ENCODE assay signal across 23 cellular contexts in genomic region chr9:99828054-99828416, GRCh38. TPM values are rescaled to one million over a fixed set of nuclear protein-coding genes. Genes with fewer than 3 reads are reported as not detected.
DNase-seq lines count a peak whose midpoint lies in the region; TF ChIP-seq lines count a peak whose summit lies in the region.
"Had no signal": no experiment of that assay in that cellular context is flagged by ENCODE, and none has a peak within 500 bp of the region (broad histone marks: within the 10 kb centered on the region; RNA-seq: fewer than 3 reads in every experiment).

No MANE protein-coding gene starts in this region.

- no peak overlapping the region for H2BK120ac ChIP-seq in H9 (ENCODE audit: low read depth, low read length, poor library complexity, severe bottlenecking)

- WGBS in H9 (ENCODE audit: extremely low coverage, insufficient read length, low lambda C conversion rate): no CpG with 5 or more reads among the region's 15 CpGs
- whole genome bisulfite sequencing in testis, 2 donors: 65 to 70% methylated on average over 6 to 15 of the region's 15 CpGs

- H3K4me3 ChIP-seq in testis: no peak overlapping the region
- H3K4me3 ChIP-seq: left ventricle myocardium inferior, mucosa of descending colon, smooth muscle cell, tibial artery had no signal

- H3K56ac ChIP-seq in H9 (ENCODE audit: insufficient read length, low read depth, low read length): no peak overlapping the region

- H4K91ac ChIP-seq in H9 (ENCODE audit: insufficient read length, low read depth, low read length): no peak overlapping the region

- CTCF ChIA-PET in activated naive CD4-positive, alpha-beta T cell treated with anti-CD3 and anti-CD28 coated beads for 36 hours (lab: Charles Lee): no interaction called here

- DNase-seq in H9: no peak
- DNase-seq in activated T-helper 2 cell treated with anti-CD3 and anti-CD28 coated beads, Interferon-gamma antibody, Interleukin-2, Interleukin-4, amounts not matched to agents 10 μg/mL and 5 μg/mL and 100 μg/mL, durations not matched to agents 14 hours and 24 hours and 36 hours (ENCODE audit: low spot score): no peak
- DNase-seq in glutamatergic neuron: no peak
- no peak for DNase-seq in osteocyte (ENCODE audit: extremely low spot score, unreplicated experiment)
- no peak for DNase-seq in testis
- no peak for DNase-seq in activated naive CD4-positive, alpha-beta T cell treated with anti-CD3 and anti-CD28 coated beads for 36 hours
- no peak for DNase-seq in activated naive CD4-positive, alpha-beta T cell treated with anti-CD3 and anti-CD28 coated beads, Interleukin-2, amount 50 U/mL, for 16 hours
- DNase-seq: activated CD4-positive, alpha-beta T cell treated with anti-CD3 and anti-CD28 coated beads, Interleukin-2, amount 50 U/mL, for 48 hours; CD8-positive, alpha-beta T cell; GDM1; HFFc6; Karpas-422; left ventricle myocardium inferior; MV-4-11; NCI-H187; NCI-H526 treated with DMSO at 0.1 percent for 48 hours; stimulated activated naive CD4-positive, alpha-beta T cell; tibial artery had no signal

- no peak overlapping the region for H3K23ac ChIP-seq in H9 (ENCODE audit: insufficient read length, low read depth, low read length)

- no peak overlapping the region for H3K18ac ChIP-seq in H9 (ENCODE audit: insufficient read length, low read depth, low read length)

- TF ChIP-seq POLR2A in testis (IDR thresholded peaks at IDR 0.05): no peak

- H3K27ac Mint-ChIP-seq in H9 (no peak overlapping the region), glutamatergic neuron (ENCODE audit: unreplicated experiment) (no peak overlapping the region), osteocyte (ENCODE audit: unreplicated experiment) (no peak overlapping the region)
- peak overlapping the region; percentile 28 for H3K27ac Mint-ChIP-seq in activated T-helper 2 cell treated with anti-CD3 and anti-CD28 coated beads, Interferon-gamma antibody, Interleukin-2, Interleukin-4, amounts not matched to agents 10 μg/mL and 5 μg/mL and 100 μg/mL, durations not matched to agents 14 hours and 24 hours and 36 hours
- no peak overlapping the region for H3K27ac Mint-ChIP-seq in activated naive CD4-positive, alpha-beta T cell treated with anti-CD3 and anti-CD28 coated beads for 36 hours
- H3K27ac Mint-ChIP-seq: CD8-positive, alpha-beta T cell; HFFc6; T-helper 1 cell treated with Interleukin-12 subunit alpha and Interleukin-12 subunit beta and Interleukin-4 antibody, amounts not matched to agents 30 μg/mL and 1 μg/mL, for 36 hours had no signal

- no peak overlapping the region for H2BK20ac ChIP-seq in H9 (ENCODE audit: low read depth, low read length, poor library complexity, severe bottlenecking)

- H3K79me2 ChIP-seq in H9 (ENCODE audit: insufficient read depth, low read length): no peaks in the 10 kb centered on the region

- H3K4me3 Mint-ChIP-seq in H9: peak overlapping the region; percentile 11 to 78; a peak in 4 of 5 replicates
- peak overlapping the region; percentile 30 for H3K4me3 Mint-ChIP-seq in activated T-helper 2 cell treated with anti-CD3 and anti-CD28 coated beads, Interferon-gamma antibody, Interleukin-2, Interleukin-4, amounts not matched to agents 10 μg/mL and 5 μg/mL and 100 μg/mL, durations not matched to agents 14 hours and 24 hours and 36 hours (ENCODE audit: low read depth)
- peak overlapping the region; percentile 42 for H3K4me3 Mint-ChIP-seq in glutamatergic neuron (ENCODE audit: unreplicated experiment)
- peak overlapping the region; percentile 14 for H3K4me3 Mint-ChIP-seq in osteocyte (ENCODE audit: unreplicated experiment)
- no peak overlapping the region for H3K4me3 Mint-ChIP-seq in activated naive CD4-positive, alpha-beta T cell treated with anti-CD3 and anti-CD28 coated beads for 36 hours
- H3K4me3 Mint-ChIP-seq: CD8-positive, alpha-beta T cell; HFFc6; T-helper 1 cell treated with Interleukin-12 subunit alpha and Interleukin-12 subunit beta and Interleukin-4 antibody, amounts not matched to agents 30 μg/mL and 1 μg/mL, for 36 hours had no signal

- H3K9me3 Mint-ChIP-seq in H9: peaks cover 0 to 2% of the 10 kb centered on the region in 2 experiments; a peak in 1 of 5 replicates
- H3K9me3 Mint-ChIP-seq in activated T-helper 2 cell treated with anti-CD3 and anti-CD28 coated beads, Interferon-gamma antibody, Interleukin-2, Interleukin-4, amounts not matched to agents 10 μg/mL and 5 μg/mL and 100 μg/mL, durations not matched to agents 14 hours and 24 hours and 36 hours: no peaks in the 10 kb centered on the region
- H3K9me3 Mint-ChIP-seq in glutamatergic neuron (ENCODE audit: unreplicated experiment): peaks cover 8% of the 10 kb centered on the region
- H3K9me3 Mint-ChIP-seq in osteocyte (ENCODE audit: unreplicated experiment): no peaks in the 10 kb centered on the region
- H3K9me3 Mint-ChIP-seq in activated naive CD4-positive, alpha-beta T cell treated with anti-CD3 and anti-CD28 coated beads for 36 hours: no peaks in the 10 kb centered on the region
- H3K9me3 Mint-ChIP-seq: activated naive CD4-positive, alpha-beta T cell treated with anti-CD3 and anti-CD28 coated beads, Interleukin-2, amount 50 U/mL, for 24 hours; CD8-positive, alpha-beta T cell; HFFc6; T-helper 1 cell treated with Interleukin-12 subunit alpha and Interleukin-12 subunit beta and Interleukin-4 antibody, amounts not matched to agents 30 μg/mL and 1 μg/mL, for 36 hours had no signal

- no peak overlapping the region for H3K4ac ChIP-seq in H9 (ENCODE audit: low read depth, low read length)

- no peak overlapping the region for H2BK12ac ChIP-seq in H9 (ENCODE audit: insufficient read length, low read depth, low read length)

- no peak overlapping the region for H4K5ac ChIP-seq in H9 (ENCODE audit: insufficient read length, low read depth, low read length)

- H3K27me3 ChIP-seq in H9 (ENCODE audit: insufficient read depth, low read length): peaks cover 68% of the 10 kb centered on the region
- H3K27me3 ChIP-seq in testis: no peaks in the 10 kb centered on the region
- H3K27me3 ChIP-seq: tibial artery had no signal

- intact Hi-C loops in activated T-helper 2 cell treated with anti-CD3 and anti-CD28 coated beads, Interferon-gamma antibody, Interleukin-2, Interleukin-4, amounts not matched to agents 10 μg/mL and 5 μg/mL and 100 μg/mL, durations not matched to agents 14 hours and 24 hours and 36 hours (cut with micrococcal nuclease): loop anchor here (10.0 kb wide), 1 partner anchor 387 kb away; no protein-coding TSS in a partner anchor
- intact Hi-C loops in testis (cut with DNase I; ENCODE audit: low total_unique reads): no loop called here
- intact Hi-C loops in activated naive CD4-positive, alpha-beta T cell treated with anti-CD3 and anti-CD28 coated beads for 36 hours (cut with micrococcal nuclease): no loop called here

- H3K36me3 ChIP-seq in testis (ENCODE audit: low read depth, missing control alignments): no peaks in the 10 kb centered on the region
- H3K36me3 ChIP-seq: neutrophil had no signal

- H3K4me1 ChIP-seq in H9 (ENCODE audit: insufficient read depth, low read length) (peaks cover 4% of the 10 kb centered on the region; the same call in 1 of the 2 replicates), testis (peaks cover 19% of the 10 kb centered on the region)

- peak overlapping the region; percentile 16 for H3K9ac ChIP-seq in H9 (ENCODE audit: extremely low read depth, insufficient read length, low read length)

- peak overlapping the region; percentile 28 for H3K4me2 ChIP-seq in H9 (ENCODE audit: insufficient read depth, insufficient read length, low read length)
- H3K4me2 ChIP-seq: smooth muscle cell had no signal

- H2BK15ac ChIP-seq in H9 (ENCODE audit: low read depth, low read length): no peak overlapping the region

- H2AK5ac ChIP-seq in H9 (ENCODE audit: insufficient read length, low read length): no peak overlapping the region

- H3T11ph ChIP-seq in H9 (ENCODE audit: low read length): no peak overlapping the region

- no peaks in the 10 kb centered on the region for H3K79me1 ChIP-seq in H9 (ENCODE audit: insufficient read depth, low read depth, low read length, poor library complexity, severe bottlenecking)

- no peak overlapping the region for H4K8ac ChIP-seq in H9 (replicated peaks; ENCODE audit: insufficient read length, low read depth, low read length)

- H3K23me2 ChIP-seq in H9 (ENCODE audit: insufficient read length, low read depth, low read length, poor library complexity, severe bottlenecking): peaks cover 21% of the 10 kb centered on the region

- no peak overlapping the region for H2AFZ ChIP-seq in H9 (ENCODE audit: low read length)

- H4K20me1 ChIP-seq in H9 (ENCODE audit: control insufficient read depth, insufficient read depth, insufficient read length): no peaks in the 10 kb centered on the region

- no peaks in the 10 kb centered on the region; a peak in 2 of 7 replicates for H3K36me3 Mint-ChIP-seq in H9 (ENCODE audit: insufficient read depth in 1 of 3, low read depth in 3 of 3)
- peaks cover 93% of the 10 kb centered on the region for H3K36me3 Mint-ChIP-seq in activated T-helper 2 cell treated with anti-CD3 and anti-CD28 coated beads, Interferon-gamma antibody, Interleukin-2, Interleukin-4, amounts not matched to agents 10 μg/mL and 5 μg/mL and 100 μg/mL, durations not matched to agents 14 hours and 24 hours and 36 hours (ENCODE audit: low read depth)
- peaks cover 6% of the 10 kb centered on the region for H3K36me3 Mint-ChIP-seq in glutamatergic neuron (ENCODE audit: unreplicated experiment)
- peaks cover 4% of the 10 kb centered on the region for H3K36me3 Mint-ChIP-seq in osteocyte (ENCODE audit: unreplicated experiment)
- H3K36me3 Mint-ChIP-seq in activated naive CD4-positive, alpha-beta T cell treated with anti-CD3 and anti-CD28 coated beads for 36 hours (ENCODE audit: low read depth): peaks cover 32% of the 10 kb centered on the region

- H3K9me3 ChIP-seq in H9 (ENCODE audit: control insufficient read depth, low read depth, low read length) (no peaks in the 10 kb centered on the region), testis (no peaks in the 10 kb centered on the region)
- H3K9me3 ChIP-seq: left ventricle myocardium inferior, mucosa of descending colon, neutrophil, tibial artery had no signal

- peaks cover 27 to 30% of the 10 kb centered on the region in 2 experiments for H3K4me1 Mint-ChIP-seq in H9
- H3K4me1 Mint-ChIP-seq in activated T-helper 2 cell treated with anti-CD3 and anti-CD28 coated beads, Interferon-gamma antibody, Interleukin-2, Interleukin-4, amounts not matched to agents 10 μg/mL and 5 μg/mL and 100 μg/mL, durations not matched to agents 14 hours and 24 hours and 36 hours (ENCODE audit: low read depth): peaks cover 47% of the 10 kb centered on the region
- peaks cover 4% of the 10 kb centered on the region for H3K4me1 Mint-ChIP-seq in glutamatergic neuron (ENCODE audit: low read depth, unreplicated experiment)
- H3K4me1 Mint-ChIP-seq in osteocyte (ENCODE audit: unreplicated experiment): peaks cover 28% of the 10 kb centered on the region
- peaks cover 49% of the 10 kb centered on the region for H3K4me1 Mint-ChIP-seq in activated naive CD4-positive, alpha-beta T cell treated with anti-CD3 and anti-CD28 coated beads for 36 hours (ENCODE audit: low read depth)

- H3K27me3 Mint-ChIP-seq in H9 (ENCODE audit: low read depth) (peaks cover 95% of the 10 kb centered on the region), glutamatergic neuron (ENCODE audit: unreplicated experiment) (peaks cover 27% of the 10 kb centered on the region), osteocyte (ENCODE audit: unreplicated experiment) (peaks cover 36% of the 10 kb centered on the region)
- peaks cover 6% of the 10 kb centered on the region for H3K27me3 Mint-ChIP-seq in activated T-helper 2 cell treated with anti-CD3 and anti-CD28 coated beads, Interferon-gamma antibody, Interleukin-2, Interleukin-4, amounts not matched to agents 10 μg/mL and 5 μg/mL and 100 μg/mL, durations not matched to agents 14 hours and 24 hours and 36 hours (ENCODE audit: low read depth)
- peaks cover 29% of the 10 kb centered on the region for H3K27me3 Mint-ChIP-seq in activated naive CD4-positive, alpha-beta T cell treated with anti-CD3 and anti-CD28 coated beads for 36 hours (ENCODE audit: low read depth)

- H3K27ac ChIP-seq in H9 (ENCODE audit: insufficient read length, low read depth, low read length): no peak overlapping the region
- no peak overlapping the region for H3K27ac ChIP-seq in testis
- H3K27ac ChIP-seq: left ventricle myocardium inferior, neutrophil, tibial artery had no signal

- H3K14ac ChIP-seq in H9 (ENCODE audit: insufficient read depth, low read length): no peak overlapping the region; the same call in 1 of the 2 replicates

- TF ChIP-seq CTCF in H9 (conservative IDR thresholded peaks at IDR 0.05) (no peak), glutamatergic neuron (IDR thresholded peaks at IDR 0.05; ENCODE audit: partially characterized antibody, unreplicated experiment) (no peak), osteocyte (IDR thresholded peaks at IDR 0.05) (no peak), testis (IDR thresholded peaks at IDR 0.05) (no peak)

- H2BK5ac ChIP-seq in H9 (ENCODE audit: insufficient read length, low read length): no peak overlapping the region

RNA-seq across cellular contexts. Expression of gene NR4A3, which starts 6.3 kb away (rescaled TPM):
- 0.20 and 0.24 TPM in 2 replicates for total RNA-seq in H9 (2021)
- 161 and 169 TPM in 2 replicates for total RNA-seq in activated T-helper 2 cell treated with anti-CD3 and anti-CD28 coated beads, Interferon-gamma antibody, Interleukin-2, Interleukin-4, amounts not matched to agents 10 μg/mL and 5 μg/mL and 100 μg/mL, durations not matched to agents 14 hours and 24 hours and 36 hours
- total RNA-seq in glutamatergic neuron (ENCODE audit: unreplicated experiment): 4.1 TPM
- 2.4 and 3.2 TPM in 2 replicates for total RNA-seq in osteocyte
- 1 to 10 TPM; 2.5 to 3.0 TPM for total RNA-seq in testis
- polyA plus RNA-seq in testis (ENCODE audit: insufficient read depth, low read depth, low replicate concordance): 1.7 TPM
- 1 to 10 TPM; 3.8 to 4.2 TPM for total RNA-seq in activated naive CD4-positive, alpha-beta T cell treated with anti-CD3 and anti-CD28 coated beads for 36 hours

Comparison
In these comparisons a context has a peak if more than half of its experiments do, and no peak if none do; other contexts are left out.
1. RNA of gene NR4A3, which starts 6.3 kb away (total RNA-seq): 161 to 169 TPM in activated T-helper 2 cell treated with anti-CD3 and anti-CD28 coated beads, Interferon-gamma antibody, Interleukin-2, Interleukin-4, amounts not matched to agents 10 μg/mL and 5 μg/mL and 100 μg/mL, durations not matched to agents 14 hours and 24 hours and 36 hours; 3.8 to 4.2 TPM in activated naive CD4-positive, alpha-beta T cell treated with anti-CD3 and anti-CD28 coated beads for 36 hours, 4.1 TPM in glutamatergic neuron (single experiment), 2.4 to 3.2 TPM in osteocyte, 2.5 to 3.0 TPM in testis and 0.20 to 0.24 TPM in H9; every median in the first group is over 10 times any median in the second.